ENCODE assay signal across 19 cellular contexts in genomic region chr2:207064128-207064694, GRCh38.
"Had no signal": no experiment of that assay in that cellular context is flagged by ENCODE, and none has a peak within 500 bp of the region (broad histone marks: within the 10 kb centered on the region; RNA-seq: fewer than 3 reads in every experiment).

No MANE protein-coding gene starts in this region.

- ATAC-seq: activated CD4-positive, CD25-positive, alpha-beta regulatory T cell treated with anti-CD3 and anti-CD28 coated beads, Interleukin-2, amount 50 U/mL, for 24 hours; activated CD8-positive, alpha-beta T cell treated with anti-CD3 and anti-CD28 coated beads, Interleukin-2, amount 10 ng/mL, durations not matched to agents 7 days and 5 days; activated naive CD8-positive, alpha-beta T cell treated with anti-CD3 and anti-CD28 coated beads, Interleukin-2, amount 50 U/mL, for 24 hours; body of pancreas; effector memory CD8-positive, alpha-beta T cell; left lung; stimulated activated naive B cell treated with anti-CD40 and anti-IgM and Interleukin-4, amounts not matched to agents 10 μg/mL and 1 μg/mL and 100 μg/mL, for 72 hours had no signal

- H3K4me1 ChIP-seq: body of pancreas, left lung had no signal

- H3K27ac ChIP-seq: body of pancreas, cardiac muscle cell, epithelial cell of prostate, left lung, tibial nerve had no signal

- DNase-seq: activated CD4-positive, alpha-beta T cell treated with anti-CD3 and anti-CD28 coated beads, Interleukin-2, amount 10 ng/mL, durations not matched to agents 7 days and 5 days; activated CD8-positive, alpha-beta T cell treated with anti-CD3 and anti-CD28 coated beads, Interleukin-2, amount 10 ng/mL, durations not matched to agents 7 days and 5 days; activated gamma-delta T cell; activated naive CD4-positive, alpha-beta T cell treated with anti-CD3 and anti-CD28 coated beads, Interleukin-2, amount 50 U/mL, for 16 hours; activated naive CD8-positive, alpha-beta T cell treated with anti-CD3 and anti-CD28 coated beads, Interleukin-2, amount 50 U/mL, for 24 hours; body of pancreas; effector memory CD8-positive, alpha-beta T cell; kidney; left lung; occipital lobe; SK-N-SH; stimulated activated CD4-positive, alpha-beta T cell treated with anti-CD3 and anti-CD28 coated beads, Interleukin-2, amount 100 ng/mL, for 48 hours; stimulated activated CD8-positive, alpha-beta memory T cell treated with anti-CD3 and anti-CD28 coated beads, Interleukin-4, amount 100 ng/mL, for 48 hours; stimulated activated naive B cell treated with anti-CD40 and anti-IgM and Interleukin-4, amounts not matched to agents 10 μg/mL and 1 μg/mL and 100 μg/mL, for 72 hours; T-helper 2 cell had no signal

- H3K4me3 ChIP-seq: body of pancreas, cardiac muscle cell, left lung, tibial nerve had no signal

- H3K27me3 ChIP-seq: body of pancreas, cardiac muscle cell, left lung, tibial nerve had no signal

- H3K9me3 ChIP-seq: body of pancreas, left lung, SK-N-SH, tibial nerve had no signal

- H3K36me3 ChIP-seq: cardiac muscle cell, left lung, tibial nerve had no signal
